In genomic region chr2:116955646-116956045, GRCh38 we compare ENCODE assay signal across 11 cellular contexts.
"Had no signal": no experiment of that assay in that cellular context is flagged by ENCODE, and none has a peak within 500 bp of the region (broad histone marks: within the 10 kb centered on the region; RNA-seq: fewer than 3 reads in every experiment).

No MANE protein-coding gene starts in this region.

- H3K36me3 ChIP-seq: HAP-1 had no signal

- DNase-seq: GM23248, GOT3, H7, H9, HCEC 1CT, HFFc6 had no signal

- H3K9me3 ChIP-seq: HAP-1 had no signal

- H3K4me3 ChIP-seq: GM23248, GM23338, HAP-1 had no signal

- H2AFZ ChIP-seq: GM23248, GM23338 had no signal

- H3K27ac ChIP-seq: GM23248 had no signal

- FAIRE-seq: H1, H54 had no signal

- H3K4me2 ChIP-seq: GM23338 had no signal

- ATAC-seq: GM23338, HCT116 had no signal

- H3K9ac ChIP-seq: GM23248 had no signal

- H3K4me1 ChIP-seq: HAP-1 had no signal
